Comparison of ENCODE assay signal across 8 cellular contexts in genomic region chr6:35496851-35497570, GRCh38. TPM values are rescaled to one million over a fixed set of nuclear protein-coding genes. Genes with fewer than 3 reads are reported as not detected.
DNase-seq lines count a peak whose midpoint lies in the region; TF ChIP-seq lines count a peak whose summit lies in the region.

TSS of gene TEAD3 (minus strand) at chr6:35497079.

- TF ChIP-seq CTCF in LNCAP (IDR thresholded peaks at IDR 0.05) (0 out of 2 replicates have a peak, but pooled peaks have one; percentile 26), mesothelial cell of epicardium (IDR thresholded peaks at IDR 0.05; ENCODE audit: unreplicated experiment) (no peak)

- CTCF ChIA-PET in activated CD4-positive, alpha-beta memory T cell treated with anti-CD3 and anti-CD28 coated beads, Interleukin-2, amount 10 ng/mL, durations not matched to agents 7 days and 5 days (lab: Charles Lee), result interaction anchor here (0.8 kb wide), 1 partner anchor 155 kb away, joined by 3 read pairs; no protein-coding TSS in a partner anchor

- peaks cover 13% of the 10 kb centered on the region for H3K4me1 Mint-ChIP-seq in activated CD4-positive, alpha-beta memory T cell treated with anti-CD3 and anti-CD28 coated beads, Interleukin-2, amount 10 ng/mL, durations not matched to agents 7 days and 5 days
- H3K4me1 Mint-ChIP-seq in mesothelial cell of epicardium, result peaks cover 70% of the 10 kb centered on the region

- H3K36me3 ChIP-seq in endocrine pancreas (ENCODE audit: control insufficient read depth, insufficient read depth, low read length) (no peaks in the 10 kb centered on the region), subcutaneous abdominal adipose tissue (ENCODE audit: control insufficient read depth in 5 of 5, insufficient read depth in 5 of 5, low read length in 5 of 5) (no peaks in the 10 kb centered on the region)

- DNase-seq in DMS 273 (lab: John Stamatoyannopoulos, UW; ENCODE audit: unreplicated experiment) (peak; percentile 82), DMS 273 treated with DMSO at 0.1 percent for 48 hours (lab: John Stamatoyannopoulos, UW) (no peak), mesothelial cell of epicardium (ENCODE audit: low spot score in 2 of 2, unreplicated experiment in 2 of 2) (peak; percentile 84 to 85), NCI-H1417 treated with DMSO at 0.1 percent for 48 hours (lab: John Stamatoyannopoulos, UW) (no peak)
- DNase-seq in activated CD4-positive, alpha-beta memory T cell treated with anti-CD3 and anti-CD28 coated beads, Interleukin-2, amount 10 ng/mL, durations not matched to agents 7 days and 5 days, result peak; percentile 54

- POLR2A ChIA-PET in activated CD4-positive, alpha-beta memory T cell treated with anti-CD3 and anti-CD28 coated beads, Interleukin-2, amount 10 ng/mL, durations not matched to agents 7 days and 5 days (lab: Charles Lee), result interaction anchor here (1.0 kb wide), 2 partner anchors 24 to 186 kb away, joined by 3 to 4 read pairs; no protein-coding TSS in a partner anchor

- H3K27me3 ChIP-seq in endocrine pancreas (ENCODE audit: control insufficient read depth, insufficient read depth, low read length) (no peaks in the 10 kb centered on the region), subcutaneous abdominal adipose tissue (ENCODE audit: control insufficient read depth in 5 of 5, insufficient read depth in 4 of 5, low read length in 5 of 5) (peaks cover 0 to 29% (median 24%) of the 10 kb centered on the region in 5 donors)

- H3K9me3 ChIP-seq in endocrine pancreas (ENCODE audit: control insufficient read depth, low read length) (no peaks in the 10 kb centered on the region), subcutaneous abdominal adipose tissue (ENCODE audit: control insufficient read depth in 5 of 5, low read length in 5 of 5) (no peaks in the 10 kb centered on the region)

- H3K36me3 Mint-ChIP-seq in activated CD4-positive, alpha-beta memory T cell treated with anti-CD3 and anti-CD28 coated beads, Interleukin-2, amount 10 ng/mL, durations not matched to agents 7 days and 5 days (ENCODE audit: low read depth), result no peaks in the 10 kb centered on the region
- no peaks in the 10 kb centered on the region for H3K36me3 Mint-ChIP-seq in mesothelial cell of epicardium

- H3K9ac ChIP-seq in endocrine pancreas (ENCODE audit: control insufficient read depth, insufficient read depth, low read length) (peak within 1 kb of the TSS; percentile 30), subcutaneous abdominal adipose tissue (ENCODE audit: low read length in 5 of 5) (peak within 1 kb of the TSS in 4 of 5 donors; percentile 43 to 81 (median 73))

- peaks cover 40% of the 10 kb centered on the region for H3K27me3 Mint-ChIP-seq in activated CD4-positive, alpha-beta memory T cell treated with anti-CD3 and anti-CD28 coated beads, Interleukin-2, amount 10 ng/mL, durations not matched to agents 7 days and 5 days
- H3K27me3 Mint-ChIP-seq in mesothelial cell of epicardium (ENCODE audit: low read depth), result no peaks in the 10 kb centered on the region

- H3K27ac ChIP-seq in subcutaneous abdominal adipose tissue (ENCODE audit: low read depth, low read length), result peak within 1 kb of the TSS; percentile 54

- H3K4me3 ChIP-seq in endocrine pancreas (ENCODE audit: control insufficient read depth, insufficient read depth, low read length) (no peak within 1 kb of the TSS), subcutaneous abdominal adipose tissue (ENCODE audit: low read depth in 1 of 5, low read length in 5 of 5) (peak within 1 kb of the TSS; percentile 60 to 73 (median 63))

- H3K4me1 ChIP-seq in endocrine pancreas (ENCODE audit: control insufficient read depth, insufficient read depth, low read length) (no peaks in the 10 kb centered on the region), subcutaneous abdominal adipose tissue (ENCODE audit: control insufficient read depth in 5 of 5, insufficient read depth in 5 of 5, low read length in 5 of 5) (peaks cover 0 to 41% (median 36%) of the 10 kb centered on the region in 5 donors)

- peak within 1 kb of the TSS; percentile 67 for H3K4me3 Mint-ChIP-seq in activated CD4-positive, alpha-beta memory T cell treated with anti-CD3 and anti-CD28 coated beads, Interleukin-2, amount 10 ng/mL, durations not matched to agents 7 days and 5 days
- peak within 1 kb of the TSS; percentile 85 for H3K4me3 Mint-ChIP-seq in mesothelial cell of epicardium

- no peak within 1 kb of the TSS for H3K27ac Mint-ChIP-seq in activated CD4-positive, alpha-beta memory T cell treated with anti-CD3 and anti-CD28 coated beads, Interleukin-2, amount 10 ng/mL, durations not matched to agents 7 days and 5 days
- peak within 1 kb of the TSS; percentile 98 for H3K27ac Mint-ChIP-seq in mesothelial cell of epicardium

- no peaks in the 10 kb centered on the region for H3K9me3 Mint-ChIP-seq in activated CD4-positive, alpha-beta memory T cell treated with anti-CD3 and anti-CD28 coated beads, Interleukin-2, amount 10 ng/mL, durations not matched to agents 7 days and 5 days
- no peaks in the 10 kb centered on the region for H3K9me3 Mint-ChIP-seq in mesothelial cell of epicardium

RNA-seq across cellular contexts. Expression of gene TEAD3, which starts in this region (rescaled TPM):
- under 1 TPM; 0.13 to 0.23 TPM for total RNA-seq in activated CD4-positive, alpha-beta memory T cell treated with anti-CD3 and anti-CD28 coated beads, Interleukin-2, amount 10 ng/mL, durations not matched to agents 7 days and 5 days
- 88.2 to 91.8 TPM (median 91.4 TPM) in 3 replicates for total RNA-seq in mesothelial cell of epicardium

Comparison
In these comparisons a context has a peak if more than half of its experiments do, and no peak if none do; other contexts are left out.
1. RNA of gene TEAD3 (total RNA-seq): 88.2 to 91.8 TPM in mesothelial cell of epicardium; 0.13 to 0.23 TPM in activated CD4-positive, alpha-beta memory T cell treated with anti-CD3 and anti-CD28 coated beads, Interleukin-2, amount 10 ng/mL, durations not matched to agents 7 days and 5 days; every median in the first group is over 10 times any median in the second.
2. DNase-seq: peak in DMS 273 (single experiment) and mesothelial cell of epicardium (2 of 2); none in DMS 273 treated with DMSO at 0.1 percent for 48 hours (single experiment) and NCI-H1417 treated with DMSO at 0.1 percent for 48 hours (single experiment).
3. Peak in DNase-seq in activated CD4-positive, alpha-beta memory T cell treated with anti-CD3 and anti-CD28 coated beads, Interleukin-2, amount 10 ng/mL, durations not matched to agents 7 days and 5 days; RNA of the gene not detected or under 1 TPM.